1 cellular context compared by ENCODE assay signal in genomic region chr17:58082870-58083490, GRCh38.
A peak's percentile ranks its signal among the peaks of the same experiment; 100 is the strongest.
TF ChIP-seq lines count a peak whose summit lies in the region.

TSS of gene DYNLL2 (plus strand) at chr17:58083419. CDS start at chr17:58087091, 3,672 bp downstream.

TF ChIP-seq in HEK293, 187 proteins besides CTCF, POLR2A, EP300 and RAD21 (continued from another document and continues in another):
- TF ChIP-seq ZNF692 (tag by site-specific recombination; IDR thresholded peaks at IDR 0.05) (peak; percentile 63), ATF2 (tag by site-specific recombination; IDR thresholded peaks at IDR 0.05; ENCODE audit: low read depth) (no peak), ZNF10 (tag by site-specific recombination; IDR thresholded peaks at IDR 0.05) (no peak), ZNF837 (tag by site-specific recombination; IDR thresholded peaks at IDR 0.05) (no peak), ZBTB48 (tag by site-specific recombination; IDR thresholded peaks at IDR 0.05) (peak; percentile 39; the same call in 1 of the 2 replicates), ZNF571 (tag by site-specific recombination; IDR thresholded peaks at IDR 0.05) (no peak), ZXDB (tag by site-specific recombination; IDR thresholded peaks at IDR 0.05) (no peak), BCL11B (tag by site-specific recombination; IDR thresholded peaks at IDR 0.05; ENCODE audit: low read depth) (no peak), ZNF561 (tag by site-specific recombination; IDR thresholded peaks at IDR 0.05; ENCODE audit: borderline replicate concordance) (no peak), ZNF830 (tag by site-specific recombination; IDR thresholded peaks at IDR 0.05; ENCODE audit: low read depth) (no peak), ZNF518A (tag by site-specific recombination; conservative IDR thresholded peaks at IDR 0.05; ENCODE audit: low read depth) (no peak), ZSCAN23 (tag by site-specific recombination; IDR thresholded peaks at IDR 0.05) (no peak), ZBTB6 (tag by site-specific recombination; IDR thresholded peaks at IDR 0.05) (no peak), ZNF530 (tag by site-specific recombination; IDR thresholded peaks at IDR 0.05; ENCODE audit: low read depth) (no peak), ZNF580 (tag by site-specific recombination; IDR thresholded peaks at IDR 0.05) (no peak), GLIS2 (tag by site-specific recombination; IDR thresholded peaks at IDR 0.05) (0 out of 2 replicates have a peak, but pooled peaks have one; percentile 16), ZNF423 (tag by site-specific recombination; IDR thresholded peaks at IDR 0.05) (no peak), RBAK (tag by site-specific recombination; IDR thresholded peaks at IDR 0.05) (no peak), ZNF26 (tag by site-specific recombination; IDR thresholded peaks at IDR 0.05) (no peak), ZNF18 (tag by site-specific recombination; IDR thresholded peaks at IDR 0.05) (no peak), ZBTB8A (tag by site-specific recombination; IDR thresholded peaks at IDR 0.05) (no peak), MZF1 (tag by site-specific recombination; IDR thresholded peaks at IDR 0.05; ENCODE audit: borderline replicate concordance) (no peak), ZNF302 (tag by site-specific recombination; IDR thresholded peaks at IDR 0.05; ENCODE audit: low read depth) (no peak), ZNF777 (tag by site-specific recombination; IDR thresholded peaks at IDR 0.05; ENCODE audit: borderline replicate concordance) (no peak), ZFP69B (tag by site-specific recombination; IDR thresholded peaks at IDR 0.05) (no peak), ZNF391 (tag by site-specific recombination; IDR thresholded peaks at IDR 0.05; ENCODE audit: borderline replicate concordance, low read depth) (no peak), KLF10 (tag by site-specific recombination; IDR thresholded peaks at IDR 0.05) (peak; percentile 73; the same call in 1 of the 2 replicates), YY2 (tag by site-specific recombination; IDR thresholded peaks at IDR 0.05) (no peak), PBX3 (CRISPR knock-in tag; IDR thresholded peaks at IDR 0.05) (no peak), SP3 (tag by site-specific recombination; IDR thresholded peaks at IDR 0.05) (peak; percentile 67), ZNF114 (tag by site-specific recombination; IDR thresholded peaks at IDR 0.05) (no peak), ZNF404 (tag by site-specific recombination; IDR thresholded peaks at IDR 0.05) (no peak), ZNF658 (tag by site-specific recombination; IDR thresholded peaks at IDR 0.05) (no peak), ZNF639 (tag by site-specific recombination; IDR thresholded peaks at IDR 0.05) (no peak), ZBTB10 (tag by site-specific recombination; IDR thresholded peaks at IDR 0.05) (peak; percentile 55), ZNF610 (tag by site-specific recombination; IDR thresholded peaks at IDR 0.05; ENCODE audit: borderline replicate concordance) (no peak), ZEB2 (tag by site-specific recombination; IDR thresholded peaks at IDR 0.05) (no peak), ZNF214 (tag by site-specific recombination; IDR thresholded peaks at IDR 0.05; ENCODE audit: borderline replicate concordance) (no peak), ELK4 (IDR thresholded peaks at IDR 0.05; ENCODE audit: borderline replicate concordance, low read depth, low read length) (no peak), ZNF768 (tag by site-specific recombination; IDR thresholded peaks at IDR 0.05) (no peak), ZNF433 (tag by site-specific recombination; IDR thresholded peaks at IDR 0.05; ENCODE audit: low read depth) (no peak)
